In genomic region chr19:53196777-53197396, GRCh38 we compare ENCODE assay signal across 8 cellular contexts. TPM values are rescaled to one million over a fixed set of nuclear protein-coding genes. Genes with fewer than 3 reads are reported as not detected.
DNase-seq lines count a peak whose midpoint lies in the region; ATAC-seq and TF ChIP-seq lines count a peak whose summit lies in the region.

No MANE protein-coding gene starts in this region.

- TF ChIP-seq CTCF in GM20000 (IDR thresholded peaks at IDR 0.05; ENCODE audit: extremely low read depth, missing control alignments) = no peak
- TF ChIP-seq CTCF in lung (IDR thresholded peaks at IDR 0.05; ENCODE audit: control extremely low read depth, extremely low read depth) = no peak

- H3K4me3 ChIP-seq in effector memory CD4-positive, alpha-beta T cell (ENCODE audit: insufficient read depth, low read depth, low read length, poor library complexity, severe bottlenecking) = peak overlapping the region; percentile 83
- peak overlapping the region; percentile 62 for H3K4me3 ChIP-seq in lung

- in situ Hi-C loops in ACHN (cut with HindIII; ENCODE audit: low pct_ligation_motif_present, low pct_unique_long_range_greater_than_20kb, low sequenced_read_pairs) = no loop called here

- H3K9me3 ChIP-seq in effector memory CD4-positive, alpha-beta T cell (ENCODE audit: control insufficient read depth, low read length) = peaks cover 19% of the 10 kb centered on the region
- H3K9me3 ChIP-seq in lung (ENCODE audit: control insufficient read depth in 2 of 2, insufficient read depth in 1 of 2, low read length in 1 of 2) = peaks cover 0 to 18% of the 10 kb centered on the region in 2 donors

- DNase-seq in AG08395 (ENCODE audit: low spot score) (peak; percentile 99), GM20000 (ENCODE audit: low spot score) (peak; percentile 97), NCI-H2227 (lab: John Stamatoyannopoulos, UW; ENCODE audit: unreplicated experiment) (peak; percentile 100), lung (ENCODE audit: low spot score) (peak; percentile 98), ACHN (no peak)
- DNase-seq in activated CD8-positive, alpha-beta memory T cell treated with anti-CD3 and anti-CD28 coated beads for 24 hours = peak; percentile 96
- peak; percentile 82 to 99 (median 90) for DNase-seq in effector memory CD4-positive, alpha-beta T cell
- DNase-seq in stimulated activated CD4-positive, alpha-beta T cell treated with anti-CD3 and anti-CD28 coated beads, Interleukin-4, amount 100 ng/mL, for 24 hours = peak; percentile 96

- peak; percentile 98 for ATAC-seq in lung (ENCODE audit: insufficient read depth, low FRiP score)

- H3K4me1 ChIP-seq in effector memory CD4-positive, alpha-beta T cell (ENCODE audit: control insufficient read depth, insufficient read depth, low read length, poor library complexity, severe bottlenecking) = peaks cover 7% of the 10 kb centered on the region
- peaks cover 3 to 10% of the 10 kb centered on the region in 2 donors for H3K4me1 ChIP-seq in lung (ENCODE audit: control insufficient read depth in 2 of 2, insufficient read depth in 2 of 2, low read length in 2 of 2)

- WGBS in lung, 2 donors = 1 to 2% methylated on average over 35 to 42 of the region's 42 CpGs

- no peaks in the 10 kb centered on the region for H3K27me3 ChIP-seq in effector memory CD4-positive, alpha-beta T cell (replicated peaks; ENCODE audit: control insufficient read depth, insufficient read depth, low read length, poor library complexity, severe bottlenecking)
- H3K27me3 ChIP-seq in lung (ENCODE audit: control insufficient read depth, insufficient read depth) = no peaks in the 10 kb centered on the region

- peaks cover 21% of the 10 kb centered on the region for H3K36me3 ChIP-seq in effector memory CD4-positive, alpha-beta T cell (ENCODE audit: control insufficient read depth, insufficient read depth, low read length)
- peaks cover 4 to 8% of the 10 kb centered on the region in 2 donors for H3K36me3 ChIP-seq in lung (ENCODE audit: control insufficient read depth in 2 of 2, insufficient read depth in 2 of 2, low read length in 2 of 2)

- H3K27ac ChIP-seq in effector memory CD4-positive, alpha-beta T cell (ENCODE audit: insufficient read depth, low read length, poor library complexity, severe bottlenecking) = peak overlapping the region; percentile 92
- peak overlapping the region; percentile 96 to 98 for H3K27ac ChIP-seq in lung (ENCODE audit: low read depth in 1 of 2, low read length in 1 of 2)

RNA-seq across cellular contexts. Expression of gene ZNF665, which starts 3.7 kb away (rescaled TPM):
- 1 to 10 TPM; 2.5 to 6.7 TPM for total RNA-seq in lung
- 1 to 10 TPM; 2.0 to 2.8 TPM for polyA plus RNA-seq in lung

RNA-seq across cellular contexts. Expression of gene ZNF347, which starts 38.0 kb away (rescaled TPM):
- 10 to 100 TPM; 11.5 to 17.9 TPM for total RNA-seq in lung
- 1 to 10 TPM; 2.9 to 3.0 TPM for polyA plus RNA-seq in lung

RNA-seq across cellular contexts. Expression of gene ZNF677, which starts 57.8 kb away (rescaled TPM):
- 10 to 100 TPM; 12.6 to 44.7 TPM for total RNA-seq in lung
- polyA plus RNA-seq in lung = 1 to 10 TPM; 6.7 to 7.8 TPM
